Comparison of ENCODE assay signal across 1 cellular context in the genomic region with DNA sequence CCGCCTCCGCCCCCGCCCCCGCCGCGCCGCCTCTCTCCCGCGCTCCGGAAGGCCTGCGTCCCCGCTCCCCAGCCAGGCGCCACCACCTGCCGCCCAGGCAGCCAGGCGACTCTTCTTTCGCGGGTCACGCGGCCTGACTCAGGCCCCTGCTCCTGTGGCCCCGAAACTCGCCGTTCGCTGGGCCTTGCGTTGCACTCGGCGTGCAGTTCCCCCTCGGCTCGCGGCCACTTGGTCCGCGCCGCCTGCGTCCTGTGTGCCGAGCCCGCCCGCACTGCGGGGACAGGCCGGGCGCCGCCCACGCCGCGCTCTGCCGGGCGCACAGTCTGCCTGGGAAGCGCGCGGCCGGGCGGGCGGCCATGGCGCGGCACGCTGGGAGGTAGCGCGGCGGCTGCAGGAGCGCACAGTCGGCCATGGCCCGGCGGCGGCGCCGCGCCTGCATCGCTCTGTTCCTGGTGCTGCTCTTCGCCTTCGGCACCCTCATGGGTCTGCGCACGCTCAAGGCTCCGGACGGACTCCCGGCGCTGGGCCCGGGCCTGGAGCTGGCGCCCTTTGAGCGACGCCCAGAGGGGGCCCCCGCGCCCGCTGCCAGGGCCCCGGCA.
A peak's percentile ranks its signal among the peaks of the same experiment; 100 is the strongest.
TF ChIP-seq lines count a peak whose summit lies in the region.

A gene with protein sequence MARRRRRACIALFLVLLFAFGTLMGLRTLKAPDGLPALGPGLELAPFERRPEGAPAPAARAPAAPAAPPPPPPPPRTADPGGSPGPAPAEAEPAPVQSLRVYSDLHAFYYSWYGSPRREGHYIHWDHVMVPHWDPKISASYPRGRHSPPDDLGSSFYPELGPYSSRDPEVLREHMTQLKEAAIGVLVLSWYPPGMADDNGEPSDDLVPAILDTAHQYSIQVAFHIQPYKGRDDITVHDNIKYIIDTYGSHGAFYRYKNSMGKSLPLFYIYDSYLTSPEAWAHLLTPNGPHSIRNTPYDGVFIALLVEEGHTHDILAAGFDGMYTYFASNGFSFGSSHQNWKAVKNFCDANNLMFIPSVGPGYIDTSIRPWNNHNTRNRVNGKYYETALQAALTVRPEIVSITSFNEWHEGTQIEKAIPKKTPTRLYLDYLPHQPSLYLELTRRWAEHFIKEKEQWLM (plus strand): TSS at position 75 of the 599 bp plus-strand sequence. CDS start 336 bp downstream, at position 411.

TF ChIP-seq in HEK293, 187 proteins besides CTCF, POLR2A, EP300 and RAD21 (continued from another document and continues in another):
- TF ChIP-seq, protein P1, sequence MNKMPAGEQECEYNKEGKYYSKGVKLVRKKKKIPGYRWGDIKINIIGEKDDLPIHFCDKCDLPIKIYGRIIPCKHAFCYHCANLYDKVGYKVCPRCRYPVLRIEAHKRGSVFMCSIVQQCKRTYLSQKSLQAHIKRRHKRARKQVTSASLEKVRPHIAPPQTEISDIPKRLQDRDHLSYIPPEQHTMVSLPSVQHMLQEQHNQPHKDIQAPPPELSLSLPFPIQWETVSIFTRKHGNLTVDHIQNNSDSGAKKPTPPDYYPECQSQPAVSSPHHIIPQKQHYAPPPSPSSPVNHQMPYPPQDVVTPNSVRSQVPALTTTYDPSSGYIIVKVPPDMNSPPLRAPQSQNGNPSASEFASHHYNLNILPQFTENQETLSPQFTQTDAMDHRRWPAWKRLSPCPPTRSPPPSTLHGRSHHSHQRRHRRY (tag by site-specific recombination; IDR thresholded peaks at IDR 0.05) = no peak
- TF ChIP-seq YY2 (tag by site-specific recombination; IDR thresholded peaks at IDR 0.05) = no peak
- TF ChIP-seq ZNF23 (tag by site-specific recombination; IDR thresholded peaks at IDR 0.05; ENCODE audit: borderline replicate concordance) = no peak
- TF ChIP-seq KLF9 (tag by site-specific recombination; IDR thresholded peaks at IDR 0.05; ENCODE audit: low read depth) = peak; percentile 75
- no peak for TF ChIP-seq ZNF174 (tag by site-specific recombination; IDR thresholded peaks at IDR 0.05)
- peak; percentile 50; the same call in 1 of the 2 replicates for TF ChIP-seq ZFP69B (tag by site-specific recombination; IDR thresholded peaks at IDR 0.05)
- peak; percentile 92 for TF ChIP-seq KLF16 (tag by site-specific recombination; IDR thresholded peaks at IDR 0.05)
- no peak for TF ChIP-seq ZNF623 (tag by site-specific recombination; IDR thresholded peaks at IDR 0.05)
- TF ChIP-seq ZNF121 (tag by site-specific recombination; IDR thresholded peaks at IDR 0.05) = no peak
- 0 out of 2 replicates have a peak, but pooled peaks have one; percentile 30 for TF ChIP-seq ZIC2 (tag by site-specific recombination; IDR thresholded peaks at IDR 0.05)
- 0 out of 2 replicates have a peak, but pooled peaks have one; percentile 22 for TF ChIP-seq SCRT2 (tag by site-specific recombination; IDR thresholded peaks at IDR 0.05)
- peak; percentile 87 for TF ChIP-seq ZSCAN30 (tag by site-specific recombination; IDR thresholded peaks at IDR 0.05)
- TF ChIP-seq SP2 (tag by site-specific recombination; IDR thresholded peaks at IDR 0.05) = peak; percentile 62
- no peak for TF ChIP-seq ZFP41 (tag by site-specific recombination; IDR thresholded peaks at IDR 0.05; ENCODE audit: borderline replicate concordance)
- 0 out of 2 replicates have a peak, but pooled peaks have one; percentile 38 for TF ChIP-seq ZNF677 (tag by site-specific recombination; IDR thresholded peaks at IDR 0.05)
- TF ChIP-seq ZNF610 (tag by site-specific recombination; IDR thresholded peaks at IDR 0.05; ENCODE audit: borderline replicate concordance) = 0 out of 2 replicates have a peak, but pooled peaks have one; percentile 42
- TF ChIP-seq ZXDB (tag by site-specific recombination; IDR thresholded peaks at IDR 0.05) = peak; percentile 74
- no peak for TF ChIP-seq SALL2 (tag by site-specific recombination; IDR thresholded peaks at IDR 0.05; ENCODE audit: borderline replicate concordance)
- peak; percentile 43; the same call in 1 of the 2 replicates for TF ChIP-seq GLIS1 (tag by site-specific recombination; IDR thresholded peaks at IDR 0.05)
- TF ChIP-seq ZNF311 (tag by site-specific recombination; IDR thresholded peaks at IDR 0.05; ENCODE audit: borderline replicate concordance) = no peak
- no peak for TF ChIP-seq ZNF19 (tag by site-specific recombination; IDR thresholded peaks at IDR 0.05; ENCODE audit: low read depth)
- no peak for TF ChIP-seq ZNF133 (tag by site-specific recombination; IDR thresholded peaks at IDR 0.05)
- TF ChIP-seq, protein P2, sequence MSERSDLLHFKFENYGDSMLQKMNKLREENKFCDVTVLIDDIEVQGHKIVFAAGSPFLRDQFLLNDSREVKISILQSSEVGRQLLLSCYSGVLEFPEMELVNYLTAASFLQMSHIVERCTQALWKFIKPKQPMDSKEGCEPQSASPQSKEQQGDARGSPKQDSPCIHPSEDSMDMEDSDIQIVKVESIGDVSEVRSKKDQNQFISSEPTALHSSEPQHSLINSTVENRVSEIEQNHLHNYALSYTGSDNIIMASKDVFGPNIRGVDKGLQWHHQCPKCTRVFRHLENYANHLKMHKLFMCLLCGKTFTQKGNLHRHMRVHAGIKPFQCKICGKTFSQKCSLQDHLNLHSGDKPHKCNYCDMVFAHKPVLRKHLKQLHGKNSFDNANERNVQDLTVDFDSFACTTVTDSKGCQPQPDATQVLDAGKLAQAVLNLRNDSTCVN (tag by site-specific recombination; optimal IDR thresholded peaks at IDR 0.05) = peak; percentile 81
- TF ChIP-seq, protein P3, sequence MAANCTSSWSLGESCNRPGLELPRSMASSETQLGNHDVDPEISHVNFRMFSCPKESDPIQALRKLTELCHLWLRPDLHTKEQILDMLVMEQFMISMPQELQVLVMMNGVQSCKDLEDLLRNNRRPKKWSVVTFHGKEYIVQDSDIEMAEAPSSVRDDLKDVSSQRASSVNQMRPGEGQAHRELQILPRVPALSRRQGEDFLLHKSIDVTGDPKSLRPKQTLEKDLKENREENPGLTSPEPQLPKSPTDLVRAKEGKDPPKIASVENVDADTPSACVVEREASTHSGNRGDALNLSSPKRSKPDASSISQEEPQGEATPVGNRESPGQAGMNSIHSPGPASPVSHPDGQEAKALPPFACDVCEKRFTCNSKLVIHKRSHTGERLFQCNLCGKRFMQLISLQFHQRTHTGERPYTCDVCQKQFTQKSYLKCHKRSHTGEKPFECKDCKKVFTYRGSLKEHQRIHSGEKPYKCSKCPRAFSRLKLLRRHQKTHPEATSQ (tag by site-specific recombination; IDR thresholded peaks at IDR 0.05) = peak; percentile 79; the same call in 1 of the 2 replicates
- TF ChIP-seq, protein P4, sequence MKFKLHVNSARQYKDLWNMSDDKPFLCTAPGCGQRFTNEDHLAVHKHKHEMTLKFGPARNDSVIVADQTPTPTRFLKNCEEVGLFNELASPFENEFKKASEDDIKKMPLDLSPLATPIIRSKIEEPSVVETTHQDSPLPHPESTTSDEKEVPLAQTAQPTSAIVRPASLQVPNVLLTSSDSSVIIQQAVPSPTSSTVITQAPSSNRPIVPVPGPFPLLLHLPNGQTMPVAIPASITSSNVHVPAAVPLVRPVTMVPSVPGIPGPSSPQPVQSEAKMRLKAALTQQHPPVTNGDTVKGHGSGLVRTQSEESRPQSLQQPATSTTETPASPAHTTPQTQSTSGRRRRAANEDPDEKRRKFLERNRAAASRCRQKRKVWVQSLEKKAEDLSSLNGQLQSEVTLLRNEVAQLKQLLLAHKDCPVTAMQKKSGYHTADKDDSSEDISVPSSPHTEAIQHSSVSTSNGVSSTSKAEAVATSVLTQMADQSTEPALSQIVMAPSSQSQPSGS (tag by site-specific recombination; IDR thresholded peaks at IDR 0.05; ENCODE audit: low read depth) = no peak
- TF ChIP-seq RBAK (tag by site-specific recombination; IDR thresholded peaks at IDR 0.05) = no peak
- peak; percentile 71; the same call in 1 of the 2 replicates for TF ChIP-seq ZNF76 (tag by site-specific recombination; IDR thresholded peaks at IDR 0.05; ENCODE audit: borderline replicate concordance, low read depth)
- 0 out of 2 replicates have a peak, but pooled peaks have one; percentile 28 for TF ChIP-seq TRIM28 (IDR thresholded peaks at IDR 0.05; ENCODE audit: borderline replicate concordance, low read length)
- TF ChIP-seq, protein P5, sequence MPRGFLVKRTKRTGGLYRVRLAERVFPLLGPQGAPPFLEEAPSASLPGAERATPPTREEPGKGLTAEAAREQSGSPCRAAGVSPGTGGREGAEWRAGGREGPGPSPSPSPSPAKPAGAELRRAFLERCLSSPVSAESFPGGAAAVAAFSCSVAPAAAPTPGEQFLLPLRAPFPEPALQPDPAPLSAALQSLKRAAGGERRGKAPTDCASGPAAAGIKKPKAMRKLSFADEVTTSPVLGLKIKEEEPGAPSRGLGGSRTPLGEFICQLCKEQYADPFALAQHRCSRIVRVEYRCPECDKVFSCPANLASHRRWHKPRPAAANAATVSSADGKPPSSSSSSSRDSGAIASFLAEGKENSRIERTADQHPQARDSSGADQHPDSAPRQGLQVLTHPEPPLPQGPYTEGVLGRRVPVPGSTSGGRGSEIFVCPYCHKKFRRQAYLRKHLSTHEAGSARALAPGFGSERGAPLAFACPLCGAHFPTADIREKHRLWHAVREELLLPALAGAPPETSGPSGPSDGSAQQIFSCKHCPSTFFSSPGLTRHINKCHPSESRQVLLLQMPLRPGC (tag by site-specific recombination; IDR thresholded peaks at IDR 0.05) = 0 out of 2 replicates have a peak, but pooled peaks have one; percentile 32
- TF ChIP-seq, protein P6, sequence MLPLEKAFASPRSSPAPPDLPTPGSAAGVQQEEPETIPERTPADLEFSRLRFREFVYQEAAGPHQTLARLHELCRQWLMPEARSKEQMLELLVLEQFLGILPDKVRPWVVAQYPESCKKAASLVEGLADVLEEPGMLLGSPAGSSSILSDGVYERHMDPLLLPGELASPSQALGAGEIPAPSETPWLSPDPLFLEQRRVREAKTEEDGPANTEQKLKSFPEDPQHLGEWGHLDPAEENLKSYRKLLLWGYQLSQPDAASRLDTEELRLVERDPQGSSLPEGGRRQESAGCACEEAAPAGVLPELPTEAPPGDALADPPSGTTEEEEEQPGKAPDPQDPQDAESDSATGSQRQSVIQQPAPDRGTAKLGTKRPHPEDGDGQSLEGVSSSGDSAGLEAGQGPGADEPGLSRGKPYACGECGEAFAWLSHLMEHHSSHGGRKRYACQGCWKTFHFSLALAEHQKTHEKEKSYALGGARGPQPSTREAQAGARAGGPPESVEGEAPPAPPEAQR (tag by site-specific recombination; IDR thresholded peaks at IDR 0.05) = no peak
- TF ChIP-seq GLIS2 (tag by site-specific recombination; IDR thresholded peaks at IDR 0.05) = peak; percentile 62; the same call in 1 of the 2 replicates
- TF ChIP-seq YY1 (tag by site-specific recombination; IDR thresholded peaks at IDR 0.05) = peak; percentile 77
- TF ChIP-seq ZBTB1 (tag by site-specific recombination; IDR thresholded peaks at IDR 0.05) = no peak
- peak; percentile 58; the same call in 1 of the 2 replicates for TF ChIP-seq SP7 (tag by site-specific recombination; IDR thresholded peaks at IDR 0.05)
- TF ChIP-seq KLF8 (tag by site-specific recombination; IDR thresholded peaks at IDR 0.05) = peak; percentile 81; the same call in 1 of the 2 replicates
- no peak for TF ChIP-seq ZNF791 (tag by site-specific recombination; IDR thresholded peaks at IDR 0.05)
- TF ChIP-seq ZFP37 (tag by site-specific recombination; IDR thresholded peaks at IDR 0.05) = no peak
- TF ChIP-seq, protein P7, sequence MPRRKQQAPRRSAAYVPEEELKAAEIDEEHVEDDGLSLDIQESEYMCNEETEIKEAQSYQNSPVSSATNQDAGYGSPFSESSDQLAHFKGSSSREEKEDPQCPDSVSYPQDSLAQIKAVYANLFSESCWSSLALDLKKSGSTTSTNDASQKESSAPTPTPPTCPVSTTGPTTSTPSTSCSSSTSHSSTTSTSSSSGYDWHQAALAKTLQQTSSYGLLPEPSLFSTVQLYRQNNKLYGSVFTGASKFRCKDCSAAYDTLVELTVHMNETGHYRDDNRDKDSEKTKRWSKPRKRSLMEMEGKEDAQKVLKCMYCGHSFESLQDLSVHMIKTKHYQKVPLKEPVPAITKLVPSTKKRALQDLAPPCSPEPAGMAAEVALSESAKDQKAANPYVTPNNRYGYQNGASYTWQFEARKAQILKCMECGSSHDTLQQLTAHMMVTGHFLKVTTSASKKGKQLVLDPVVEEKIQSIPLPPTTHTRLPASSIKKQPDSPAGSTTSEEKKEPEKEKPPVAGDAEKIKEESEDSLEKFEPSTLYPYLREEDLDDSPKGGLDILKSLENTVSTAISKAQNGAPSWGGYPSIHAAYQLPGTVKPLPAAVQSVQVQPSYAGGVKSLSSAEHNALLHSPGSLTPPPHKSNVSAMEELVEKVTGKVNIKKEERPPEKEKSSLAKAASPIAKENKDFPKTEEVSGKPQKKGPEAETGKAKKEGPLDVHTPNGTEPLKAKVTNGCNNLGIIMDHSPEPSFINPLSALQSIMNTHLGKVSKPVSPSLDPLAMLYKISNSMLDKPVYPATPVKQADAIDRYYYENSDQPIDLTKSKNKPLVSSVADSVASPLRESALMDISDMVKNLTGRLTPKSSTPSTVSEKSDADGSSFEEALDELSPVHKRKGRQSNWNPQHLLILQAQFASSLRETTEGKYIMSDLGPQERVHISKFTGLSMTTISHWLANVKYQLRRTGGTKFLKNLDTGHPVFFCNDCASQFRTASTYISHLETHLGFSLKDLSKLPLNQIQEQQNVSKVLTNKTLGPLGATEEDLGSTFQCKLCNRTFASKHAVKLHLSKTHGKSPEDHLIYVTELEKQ (tag by site-specific recombination; IDR thresholded peaks at IDR 0.05; ENCODE audit: borderline replicate concordance) = no peak
- TF ChIP-seq ZNF510 (tag by site-specific recombination; IDR thresholded peaks at IDR 0.05; ENCODE audit: insufficient replicate concordance) = no peak
- TF ChIP-seq ZNF561 (tag by site-specific recombination; IDR thresholded peaks at IDR 0.05; ENCODE audit: borderline replicate concordance) = peak; percentile 87; the same call in 1 of the 2 replicates
- TF ChIP-seq ZNF600 (tag by site-specific recombination; IDR thresholded peaks at IDR 0.05) = peak; percentile 62; the same call in 1 of the 2 replicates
- no peak for TF ChIP-seq BCL11A (tag by site-specific recombination; IDR thresholded peaks at IDR 0.05; ENCODE audit: low read depth)
- TF ChIP-seq ZSCAN16 (tag by site-specific recombination; IDR thresholded peaks at IDR 0.05) = peak; percentile 71; the same call in 1 of the 2 replicates
- peak; percentile 72; the same call in 1 of the 2 replicates for TF ChIP-seq MZF1 (tag by site-specific recombination; IDR thresholded peaks at IDR 0.05; ENCODE audit: borderline replicate concordance)
- no peak for TF ChIP-seq ZNF354C (tag by site-specific recombination; IDR thresholded peaks at IDR 0.05; ENCODE audit: borderline replicate concordance, low read depth)
- TF ChIP-seq, protein P8, sequence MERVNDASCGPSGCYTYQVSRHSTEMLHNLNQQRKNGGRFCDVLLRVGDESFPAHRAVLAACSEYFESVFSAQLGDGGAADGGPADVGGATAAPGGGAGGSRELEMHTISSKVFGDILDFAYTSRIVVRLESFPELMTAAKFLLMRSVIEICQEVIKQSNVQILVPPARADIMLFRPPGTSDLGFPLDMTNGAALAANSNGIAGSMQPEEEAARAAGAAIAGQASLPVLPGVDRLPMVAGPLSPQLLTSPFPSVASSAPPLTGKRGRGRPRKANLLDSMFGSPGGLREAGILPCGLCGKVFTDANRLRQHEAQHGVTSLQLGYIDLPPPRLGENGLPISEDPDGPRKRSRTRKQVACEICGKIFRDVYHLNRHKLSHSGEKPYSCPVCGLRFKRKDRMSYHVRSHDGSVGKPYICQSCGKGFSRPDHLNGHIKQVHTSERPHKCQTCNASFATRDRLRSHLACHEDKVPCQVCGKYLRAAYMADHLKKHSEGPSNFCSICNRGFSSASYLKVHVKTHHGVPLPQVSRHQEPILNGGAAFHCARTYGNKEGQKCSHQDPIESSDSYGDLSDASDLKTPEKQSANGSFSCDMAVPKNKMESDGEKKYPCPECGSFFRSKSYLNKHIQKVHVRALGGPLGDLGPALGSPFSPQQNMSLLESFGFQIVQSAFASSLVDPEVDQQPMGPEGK (tag by site-specific recombination; IDR thresholded peaks at IDR 0.05) = peak; percentile 44; the same call in 1 of the 2 replicates
- no peak for TF ChIP-seq ZBTB21 (tag by site-specific recombination; IDR thresholded peaks at IDR 0.05)
